ENCODE assay signal across 9 cellular contexts in genomic region chr11:130672911-130673310, GRCh38.
A peak's percentile ranks its signal among the peaks of the same experiment; 100 is the strongest.
DNase-seq lines count a peak whose midpoint lies in the region; ATAC-seq and TF ChIP-seq lines count a peak whose summit lies in the region.
"Had no signal": no experiment of that assay in that cellular context is flagged by ENCODE, and none has a peak within 500 bp of the region (broad histone marks: within the 10 kb centered on the region; RNA-seq: fewer than 3 reads in every experiment).

No MANE protein-coding gene starts in this region.

- no peak overlapping the region for H3K4me3 ChIP-seq in thoracic aorta

- no peaks in the 10 kb centered on the region for H3K9me3 ChIP-seq in thoracic aorta

- H3K27ac ChIP-seq in thoracic aorta, result peak overlapping the region; percentile 57 to 96

- H3K27me3 ChIP-seq in thoracic aorta (replicated peaks; ENCODE audit: insufficient read depth), result no peaks in the 10 kb centered on the region

- ATAC-seq in thoracic aorta (ENCODE audit: insufficient number of reproducible peaks, low FRiP score, low read depth) (no peak), GM21529 (IDR thresholded peaks at IDR 0.05; ENCODE audit: unreplicated experiment) (no peak)

- no peak for TF ChIP-seq CTCF in thoracic aorta (IDR thresholded peaks at IDR 0.05)

- H3K4me1 ChIP-seq in thoracic aorta (ENCODE audit: control insufficient read depth in 1 of 2, low read depth in 2 of 2), result peaks cover 34 to 62% of the 10 kb centered on the region in 2 donors

- H3K36me3 ChIP-seq in thoracic aorta, result no peaks in the 10 kb centered on the region

- DNase-seq in NCI-H2196 (lab: John Stamatoyannopoulos, UW; ENCODE audit: unreplicated experiment) (peak; percentile 33), astrocyte of the hippocampus (ENCODE audit: low read depth, low spot score) (peak; percentile 53), kidney tubule cell (ENCODE audit: low spot score) (peak; percentile 95), thoracic aorta (ENCODE audit: low spot score) (no peak), NCI-H2227 treated with DMSO at 0.1 percent for 48 hours (lab: John Stamatoyannopoulos, UW) (no peak), D341Med (ENCODE audit: low spot score) (no peak)
- DNase-seq: HCEC 1CT; stimulated activated CD4-positive, alpha-beta T cell treated with anti-CD3 and anti-CD28 coated beads, Interleukin-4, amount 100 ng/mL, for 4 hours had no signal

Comparison
In these comparisons a context has a peak if more than half of its experiments do, and no peak if none do; other contexts are left out.
1. DNase-seq: peak in NCI-H2196 (single experiment), astrocyte of the hippocampus (single experiment) and kidney tubule cell (single experiment); none in thoracic aorta (single experiment), NCI-H2227 treated with DMSO at 0.1 percent for 48 hours (single experiment) and D341Med (single experiment).